8 cellular contexts compared by ENCODE assay signal in the genomic region with DNA sequence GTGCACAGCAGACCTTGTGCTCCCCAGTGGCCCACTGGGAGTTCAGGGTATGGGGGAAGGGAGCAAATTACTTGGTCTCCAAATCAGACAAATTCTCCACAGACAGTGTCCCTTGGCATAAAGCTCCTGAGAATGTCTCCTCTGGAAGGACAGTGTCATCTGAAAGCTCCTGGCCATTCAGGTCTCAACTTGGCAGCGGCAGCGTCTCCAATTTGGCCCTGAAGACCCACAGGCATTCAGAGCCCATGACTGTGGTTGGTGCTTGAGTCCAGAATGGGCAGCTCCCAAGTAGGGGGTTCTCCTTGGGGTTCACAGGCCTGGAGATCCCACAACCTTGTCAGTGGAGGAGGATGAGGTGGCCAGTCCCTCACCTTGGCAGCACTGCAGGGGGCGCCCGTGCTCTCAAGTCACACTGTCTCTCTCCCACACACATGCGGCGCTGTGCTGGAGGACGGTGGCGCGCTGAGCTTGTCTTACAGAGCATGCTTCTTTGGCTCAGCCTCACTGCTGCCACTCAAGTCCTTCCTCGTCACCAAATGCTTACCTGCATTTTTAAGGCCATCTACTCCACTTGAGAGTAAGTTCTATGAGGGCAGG.
A peak's percentile ranks its signal among the peaks of the same experiment; 100 is the strongest.
DNase-seq lines count a peak whose midpoint lies in the region; ATAC-seq and TF ChIP-seq lines count a peak whose summit lies in the region.

No MANE protein-coding gene starts in this region.

- ATAC-seq in HG02981 (IDR thresholded peaks at IDR 0.05; ENCODE audit: unreplicated experiment), result no peak

- H3K27ac ChIP-seq in substantia nigra (ENCODE audit: low read depth, low read length, poor library complexity, severe bottlenecking), result peak overlapping the region; percentile 43

- DNase-seq in GM10266 (ENCODE audit: extremely low spot score) (no peak), NCI-H510A treated with DMSO at 0.1 percent for 48 hours (lab: John Stamatoyannopoulos, UW) (peak; percentile 29), iris pigment epithelial cell (ENCODE audit: low read depth) (peak; percentile 28), substantia nigra (lab: John Stamatoyannopoulos, UW) (peak in 22 of 49 donors; percentile 8 to 63 (median 30)), activated gamma-delta T cell (lab: John Stamatoyannopoulos, UW) (no peak), NCI-H2081 treated with DMSO at 0.1 percent for 48 hours (lab: John Stamatoyannopoulos, UW) (no peak)
- peak; percentile 57 for DNase-seq in activated naive CD4-positive, alpha-beta T cell treated with Interleukin-2 at 50 U/mL for 16 hours

- TF ChIP-seq CTCF in GM10266 (IDR thresholded peaks at IDR 0.05; ENCODE audit: control insufficient read depth, insufficient read depth, low read depth, missing control alignments), result peak; percentile 37

Comparison
In these comparisons a context has a peak if more than half of its experiments do, and no peak if none do; other contexts are left out.
1. DNase-seq: peak in NCI-H510A treated with DMSO at 0.1 percent for 48 hours (single experiment), activated naive CD4-positive, alpha-beta T cell treated with Interleukin-2 at 50 U/mL for 16 hours (single experiment) and iris pigment epithelial cell (single experiment); none in GM10266 (single experiment), activated gamma-delta T cell (single experiment) and NCI-H2081 treated with DMSO at 0.1 percent for 48 hours (single experiment).